ENCODE assay signal across 9 cellular contexts in the genomic region with DNA sequence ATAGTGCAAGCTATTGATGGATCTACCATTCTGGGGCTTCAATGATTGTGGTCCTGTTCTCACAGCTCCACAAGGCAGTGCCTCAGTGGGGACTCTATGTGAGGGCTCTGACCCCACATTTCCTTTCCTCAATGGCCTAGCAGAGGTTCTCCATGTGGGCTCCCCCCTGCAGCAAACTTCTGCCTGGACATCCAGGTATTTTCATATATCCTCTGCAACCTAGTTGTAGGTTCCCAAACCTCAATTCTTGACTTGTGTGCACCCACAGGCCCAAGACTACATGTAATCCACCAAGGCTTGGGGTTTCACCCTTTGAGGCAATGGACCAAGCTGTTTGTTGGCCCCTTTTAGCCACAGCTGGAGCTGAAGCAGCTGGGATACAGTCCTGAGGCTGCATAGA. TPM values are rescaled to one million over a fixed set of nuclear protein-coding genes. Genes with fewer than 3 reads are reported as not detected.
"Had no signal": no experiment of that assay in that cellular context is flagged by ENCODE, and none has a peak within 500 bp of the region (broad histone marks: within the 10 kb centered on the region; RNA-seq: fewer than 3 reads in every experiment).

No MANE protein-coding gene starts in this region.

- H3K27ac ChIP-seq: GM23248, KMS-11 had no signal

- H3K36me3 ChIP-seq: HAP-1 had no signal

- H2AFZ ChIP-seq: GM23248 had no signal

- H3K4me3 ChIP-seq: GM23248, HAP-1 had no signal

- H3K9me3 ChIP-seq: HAP-1 had no signal

- ATAC-seq: HCT116 had no signal

- H3K4me2 ChIP-seq: KMS-11 had no signal

- H3K9ac ChIP-seq: GM23248, KMS-11 had no signal

- DNase-seq: GM23248, GOT3, H7, IMR-90, KBM-7 had no signal

- H3K4me1 ChIP-seq: HAP-1 had no signal

RNA-seq across cellular contexts. Expression of a gene that starts 35.9 kb away (rescaled TPM):
- total RNA-seq: GM23248, H4, IMR-90 had no signal
- polyA plus RNA-seq: GM23248, IMR-90 had no signal
